Comparison of ENCODE assay signal across 1 cellular context in genomic region chr17:10251212-10251948, GRCh38.
TF ChIP-seq lines count a peak whose summit lies in the region.

No MANE protein-coding gene starts in this region.

TF ChIP-seq in GM12878, 131 proteins besides CTCF, POLR2A, EP300 and RAD21 (continued from another document and continues in another):
- TF ChIP-seq USF2 (IDR thresholded peaks at IDR 0.05; ENCODE audit: borderline replicate concordance, low read depth, low read length), result no peak
- TF ChIP-seq IKZF1 (conservative IDR thresholded peaks at IDR 0.05), result peak; percentile 80
- TF ChIP-seq ZNF274 (IDR thresholded peaks at IDR 0.05; ENCODE audit: insufficient read depth, insufficient read length), result no peak
- TF ChIP-seq YY1 (IDR thresholded peaks at IDR 0.05; ENCODE audit: low read depth, low read length), result no peak
- peak; percentile 56; the same call in 1 of the 2 replicates for TF ChIP-seq CREM (IDR thresholded peaks at IDR 0.05; ENCODE audit: low read depth)
- TF ChIP-seq CHD4 (IDR thresholded peaks at IDR 0.05), result no peak
- peak; percentile 9 for TF ChIP-seq SP1 (IDR thresholded peaks at IDR 0.05; ENCODE audit: low read depth, low read length)
- TF ChIP-seq JUND (IDR thresholded peaks at IDR 0.05; ENCODE audit: low read depth, low read length), result peak; percentile 68; the same call in 1 of the 2 replicates
- no peak for TF ChIP-seq ZNF592 (IDR thresholded peaks at IDR 0.05)
- no peak for TF ChIP-seq MYC (IDR thresholded peaks at IDR 0.05; ENCODE audit: insufficient read depth, insufficient read length, insufficient replicate concordance, low read length, severe bottlenecking)
- no peak for TF ChIP-seq NKRF (conservative IDR thresholded peaks at IDR 0.05)
- no peak for TF ChIP-seq ZBTB33 (IDR thresholded peaks at IDR 0.05)
- TF ChIP-seq ZNF207 (IDR thresholded peaks at IDR 0.05; ENCODE audit: borderline replicate concordance), result no peak
- TF ChIP-seq ESRRA (IDR thresholded peaks at IDR 0.05; ENCODE audit: low read length), result no peak
- no peak for TF ChIP-seq CEBPZ (IDR thresholded peaks at IDR 0.05; ENCODE audit: low read depth, low read length)
- no peak for TF ChIP-seq TCF3 (IDR thresholded peaks at IDR 0.05; ENCODE audit: borderline replicate concordance, insufficient read depth, low read depth, low read length)
- TF ChIP-seq ZBED1 (IDR thresholded peaks at IDR 0.05; ENCODE audit: borderline replicate concordance), result no peak
- no peak for TF ChIP-seq ZNF24 (IDR thresholded peaks at IDR 0.05)
- TF ChIP-seq ZNF217 (IDR thresholded peaks at IDR 0.05), result peak; percentile 72; the same call in 1 of the 2 replicates
- TF ChIP-seq ETV6 (conservative IDR thresholded peaks at IDR 0.05 in 1 of 2, IDR thresholded peaks at IDR 0.05 in 1 of 2; ENCODE audit: borderline replicate concordance in 1 of 2, low read depth in 1 of 2), result peak in 1 of 2 experiments; percentile 86; a peak in 1 of 4 replicates
- no peak for TF ChIP-seq SMAD5 (IDR thresholded peaks at IDR 0.05; ENCODE audit: low read depth)
- TF ChIP-seq TCF12 (IDR thresholded peaks at IDR 0.05; ENCODE audit: low read depth, low read length), result no peak
- no peak for TF ChIP-seq CEBPB (IDR thresholded peaks at IDR 0.05; ENCODE audit: borderline replicate concordance in 1 of 2, low read depth in 2 of 2, low read length in 2 of 2)
- TF ChIP-seq GATAD2B (conservative IDR thresholded peaks at IDR 0.05; ENCODE audit: low read depth), result no peak; the same call in 1 of the 2 replicates
- no peak for TF ChIP-seq EGR1 (IDR thresholded peaks at IDR 0.05; ENCODE audit: borderline replicate concordance in 1 of 2, low read depth in 2 of 2, low read length in 2 of 2)
- TF ChIP-seq RELB (IDR thresholded peaks at IDR 0.05; ENCODE audit: low read depth), result peak; percentile 59; the same call in 1 of the 2 replicates
- TF ChIP-seq USF1 (IDR thresholded peaks at IDR 0.05; ENCODE audit: borderline replicate concordance, extremely low read length, insufficient read depth, low read depth, low read length), result no peak
- TF ChIP-seq ATF3 (IDR thresholded peaks at IDR 0.05; ENCODE audit: borderline replicate concordance, extremely low read depth, low read depth, low read length), result no peak
- TF ChIP-seq POLR2AphosphoS5 (IDR thresholded peaks at IDR 0.05; ENCODE audit: low read length), result no peak
- TF ChIP-seq WRNIP1 (IDR thresholded peaks at IDR 0.05; ENCODE audit: borderline replicate concordance, low read depth, low read length), result no peak
- no peak for TF ChIP-seq SUPT20H (IDR thresholded peaks at IDR 0.05; ENCODE audit: borderline replicate concordance, control insufficient read depth, low read depth, low read length)
- TF ChIP-seq RELA (IDR thresholded peaks at IDR 0.05; ENCODE audit: borderline replicate concordance, partially characterized antibody), result no peak
- TF ChIP-seq TBL1XR1 (IDR thresholded peaks at IDR 0.05; ENCODE audit: low read depth, low read length), result peak; percentile 67; the same call in 1 of the 2 replicates
- peak; percentile 84 for TF ChIP-seq IRF4 (IDR thresholded peaks at IDR 0.05; ENCODE audit: low read depth, low read length)
- TF ChIP-seq SMC3 (IDR thresholded peaks at IDR 0.05; ENCODE audit: borderline replicate concordance, low read length), result no peak
- TF ChIP-seq KDM1A (IDR thresholded peaks at IDR 0.05; ENCODE audit: borderline replicate concordance), result no peak
- no peak for TF ChIP-seq YBX1 (IDR thresholded peaks at IDR 0.05)
- TF ChIP-seq HCFC1 (IDR thresholded peaks at IDR 0.05; ENCODE audit: low read length), result no peak
- no peak for TF ChIP-seq CBFB (IDR thresholded peaks at IDR 0.05; ENCODE audit: low read depth)
- no peak for TF ChIP-seq BACH1 (IDR thresholded peaks at IDR 0.05; ENCODE audit: borderline replicate concordance)
- no peak for TF ChIP-seq MYB (IDR thresholded peaks at IDR 0.05; ENCODE audit: borderline replicate concordance, low read depth, low read length)
- peak; percentile 63; the same call in 1 of the 2 replicates for TF ChIP-seq FOXM1 (IDR thresholded peaks at IDR 0.05; ENCODE audit: low read depth, low read length)
- no peak for TF ChIP-seq SMAD1 (IDR thresholded peaks at IDR 0.05; ENCODE audit: low read depth, partially characterized antibody)
- peak; percentile 55 for TF ChIP-seq RUNX3 (IDR thresholded peaks at IDR 0.05; ENCODE audit: low read length)
- TF ChIP-seq BCL11A (IDR thresholded peaks at IDR 0.05; ENCODE audit: low read depth, low read length), result peak; percentile 74; the same call in 1 of the 2 replicates
- TF ChIP-seq MAX (IDR thresholded peaks at IDR 0.05; ENCODE audit: low read depth, low read length), result no peak
- TF ChIP-seq MEF2A (IDR thresholded peaks at IDR 0.05; ENCODE audit: insufficient read depth, low read depth, low read length), result peak; percentile 91
- TF ChIP-seq FOXK2 (IDR thresholded peaks at IDR 0.05), result no peak
- TF ChIP-seq BMI1 (IDR thresholded peaks at IDR 0.05; ENCODE audit: borderline replicate concordance), result peak; percentile 62; the same call in 1 of the 2 replicates
- no peak for TF ChIP-seq ELK1 (IDR thresholded peaks at IDR 0.05; ENCODE audit: low read depth, low read length)
- TF ChIP-seq SREBF1 (IDR thresholded peaks at IDR 0.05; ENCODE audit: low read length), result no peak
- TF ChIP-seq MXI1 (IDR thresholded peaks at IDR 0.05; ENCODE audit: low read depth, low read length), result no peak
